8 cellular contexts compared by ENCODE assay signal in genomic region chr1:85137660-85138059, GRCh38.
DNase-seq lines count a peak whose midpoint lies in the region; ATAC-seq, FAIRE-seq and TF ChIP-seq lines count a peak whose summit lies in the region.

No MANE protein-coding gene starts in this region.

- H3K4me3 Mint-ChIP-seq in natural killer cell treated with Interleukin-12 subunit alpha and Interleukin-12 subunit beta and Interleukin-15 and Interleukin-18, amount 100 ng/mL, for 72 hours, result no peak overlapping the region

- H3K36me3 ChIP-seq in pancreas, result no peaks in the 10 kb centered on the region

- H3K27ac ChIP-seq in pancreas, result peak overlapping the region; percentile 0 to 53 (median 25)

- ATAC-seq in pancreas, result peak; percentile 98 to 99 (median 98)
- ATAC-seq in HG03571 (IDR thresholded peaks at IDR 0.05; ENCODE audit: unreplicated experiment), result no peak
- ATAC-seq in GM21381 (IDR thresholded peaks at IDR 0.05; ENCODE audit: unreplicated experiment), result no peak
- no peak for ATAC-seq in natural killer cell treated with Interleukin-12 subunit alpha and Interleukin-12 subunit beta and Interleukin-15 and Interleukin-18, amount 100 ng/mL, for 72 hours

- no peaks in the 10 kb centered on the region for H3K4me1 Mint-ChIP-seq in natural killer cell treated with Interleukin-12 subunit alpha and Interleukin-12 subunit beta and Interleukin-15 and Interleukin-18, amount 100 ng/mL, for 72 hours (ENCODE audit: low read depth in 2 of 2)

- H3K27me3 Mint-ChIP-seq in natural killer cell treated with Interleukin-12 subunit alpha and Interleukin-12 subunit beta and Interleukin-15 and Interleukin-18, amount 100 ng/mL, for 72 hours, result peaks cover 5 to 8% of the 10 kb centered on the region in 2 donors

- H3K4me3 ChIP-seq in epithelial cell of esophagus (ENCODE audit: low read length) (no peak overlapping the region), pancreas (no peak overlapping the region)

- no peaks in the 10 kb centered on the region for H3K27me3 ChIP-seq in pancreas

- TF ChIP-seq CTCF in epithelial cell of esophagus (IDR thresholded peaks at IDR 0.05; ENCODE audit: insufficient read depth, low read depth, low read length, missing control alignments) (no peak), pancreas (IDR thresholded peaks at IDR 0.05) (no peak)

- H3K9me3 ChIP-seq in pancreas, result no peaks in the 10 kb centered on the region

- intact Hi-C loops in pancreas (cut with DNase I), result no loop called here

- peaks cover 11 to 13% (median 11%) of the 10 kb centered on the region in 3 donors for H3K4me1 ChIP-seq in pancreas

- H3K36me3 Mint-ChIP-seq in natural killer cell treated with Interleukin-12 subunit alpha and Interleukin-12 subunit beta and Interleukin-15 and Interleukin-18, amount 100 ng/mL, for 72 hours, result no peaks in the 10 kb centered on the region

- H3K9me3 Mint-ChIP-seq in natural killer cell treated with Interleukin-12 subunit alpha and Interleukin-12 subunit beta and Interleukin-15 and Interleukin-18, amount 100 ng/mL, for 72 hours, result no peaks in the 10 kb centered on the region

- WGBS in pancreas, 2 donors, result 9 to 14% methylated on average over 9 of the region's 9 CpGs

- H3K27ac Mint-ChIP-seq in natural killer cell treated with Interleukin-12 subunit alpha and Interleukin-12 subunit beta and Interleukin-15 and Interleukin-18, amount 100 ng/mL, for 72 hours, result no peak overlapping the region

- no peak for FAIRE-seq in pancreas (lab: Jason Lieb, UNC)

- DNase-seq in DMS79 (lab: John Stamatoyannopoulos, UW), result peak; percentile 98
- DNase-seq in NCI-H2196 treated with DMSO at 0.1 percent for 48 hours (lab: John Stamatoyannopoulos, UW; ENCODE audit: unreplicated experiment), result peak; percentile 89
- DNase-seq in epithelial cell of esophagus (ENCODE audit: low read depth), result peak; percentile 43
- peak; percentile 88 to 96 (median 94) for DNase-seq in pancreas
- no peak for DNase-seq in Kasumi-1 (lab: John Stamatoyannopoulos, UW)
- no peak for DNase-seq in natural killer cell treated with Interleukin-12 subunit alpha and Interleukin-12 subunit beta and Interleukin-15 and Interleukin-18, amount 100 ng/mL, for 72 hours (ENCODE audit: low spot score)

Comparison
In these comparisons a context has a peak if more than half of its experiments do, and no peak if none do; other contexts are left out.
1. DNase-seq: peak in DMS79 (single experiment), NCI-H2196 treated with DMSO at 0.1 percent for 48 hours (single experiment), epithelial cell of esophagus (single experiment) and pancreas (6 of 6); none in Kasumi-1 (0 of 2) and natural killer cell treated with Interleukin-12 subunit alpha and Interleukin-12 subunit beta and Interleukin-15 and Interleukin-18, amount 100 ng/mL, for 72 hours (single experiment).
2. ATAC-seq: peak in pancreas (4 of 4); none in HG03571 (single experiment), GM21381 (single experiment) and natural killer cell treated with Interleukin-12 subunit alpha and Interleukin-12 subunit beta and Interleukin-15 and Interleukin-18, amount 100 ng/mL, for 72 hours (0 of 2).